ENCODE assay signal across 29 cellular contexts in the genomic region with DNA sequence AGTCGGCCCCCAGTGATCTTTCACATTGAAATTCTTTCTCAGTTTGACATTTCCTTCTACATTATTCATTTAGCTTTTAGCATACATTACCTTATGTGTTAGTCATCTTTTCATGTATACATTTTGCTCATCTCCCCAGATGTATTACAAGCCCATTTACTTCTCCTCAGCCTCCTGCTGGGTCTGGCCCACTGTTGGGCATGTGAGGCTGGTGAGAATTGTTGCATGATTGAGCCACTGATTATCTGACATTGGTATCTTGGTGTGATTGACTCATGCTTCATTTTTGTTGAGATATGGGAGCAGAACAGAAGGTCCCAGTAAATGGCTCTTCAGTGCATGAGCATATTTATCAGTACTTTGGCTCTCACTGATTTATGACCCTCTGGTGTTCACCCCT.
"Had no signal": no experiment of that assay in that cellular context is flagged by ENCODE, and none has a peak within 500 bp of the region (broad histone marks: within the 10 kb centered on the region; RNA-seq: fewer than 3 reads in every experiment).

No MANE protein-coding gene starts in this region.

- H3K9me3 Mint-ChIP-seq: activated CD4-positive, alpha-beta memory T cell treated with anti-CD3 and anti-CD28 coated beads for 36 hours had no signal

- H3K36me3 ChIP-seq: esophagus squamous epithelium, gastroesophageal sphincter, heart right ventricle had no signal

- DNase-seq: activated CD4-positive, alpha-beta memory T cell treated with anti-CD3 and anti-CD28 coated beads for 36 hours; activated CD4-positive, alpha-beta T cell treated with anti-CD3 and anti-CD28 coated beads for 36 hours; activated CD4-positive, alpha-beta T cell treated with anti-CD3 and anti-CD28 coated beads, Interleukin-2, amount 10 ng/mL, durations not matched to agents 24 days and 14 days; activated CD4-positive, CD25-positive, alpha-beta regulatory T cell; activated CD4-positive, CD25-positive, alpha-beta regulatory T cell treated with anti-CD3 and anti-CD28 coated beads, Interleukin-2, amount 50 U/mL, for 72 hours; activated CD8-positive, alpha-beta memory T cell treated with anti-CD3 and anti-CD28 coated beads, Interleukin-2, amount 10 ng/mL, durations not matched to agents 7 days and 5 days; activated CD8-positive, alpha-beta memory T cell treated with anti-CD3 and anti-CD28 coated beads, Interleukin-2, amount 50 U/mL, for 4 hours; activated CD8-positive, alpha-beta T cell treated with anti-CD3 and anti-CD28 coated beads, Interleukin-2, amount 10 ng/mL, durations not matched to agents 7 days and 5 days; activated gamma-delta T cell; activated naive CD4-positive, alpha-beta T cell; activated naive CD4-positive, alpha-beta T cell treated with anti-CD3 and anti-CD28 coated beads, Interleukin-2, amount 50 U/mL, for 16 hours; activated T-cell treated with anti-CD3 and anti-CD28 coated beads for 4 hours; activated T-cell treated with anti-CD3 and anti-CD28 coated beads, Interleukin-2, amount 50 U/mL, for 24 hours; activated T-cell treated with anti-CD3 and anti-CD28 coated beads, Interleukin-2, amount 50 U/mL, for 72 hours; amniotic stem cell; anterior cingulate cortex; body of pancreas; caudate nucleus; cortex of kidney; dermis blood vessel endothelial cell; effector CD4-positive, alpha-beta T cell; effector memory CD8-positive, alpha-beta T cell; esophagus squamous epithelium; foreskin melanocyte; heart right ventricle; T-helper 2 cell had no signal

- H3K27ac ChIP-seq: body of pancreas, epithelial cell of prostate, esophagus squamous epithelium, gastroesophageal sphincter, heart right ventricle had no signal

- H3K4me3 Mint-ChIP-seq: activated CD4-positive, alpha-beta memory T cell treated with anti-CD3 and anti-CD28 coated beads for 36 hours; activated CD4-positive, alpha-beta T cell treated with anti-CD3 and anti-CD28 coated beads for 36 hours; activated CD4-positive, alpha-beta T cell treated with anti-CD3 and anti-CD28 coated beads, Interleukin-2, amount 10 ng/mL, durations not matched to agents 24 days and 14 days; activated CD8-positive, alpha-beta memory T cell treated with anti-CD3 and anti-CD28 coated beads, Interleukin-2, amount 10 ng/mL, durations not matched to agents 7 days and 5 days; activated CD8-positive, alpha-beta T cell treated with anti-CD3 and anti-CD28 coated beads, Interleukin-2, amount 10 ng/mL, durations not matched to agents 7 days and 5 days; activated naive CD8-positive, alpha-beta T cell; activated T-cell treated with anti-CD3 and anti-CD28 coated beads, Interleukin-2, amount 50 U/mL, for 24 hours; activated T-cell treated with anti-CD3 and anti-CD28 coated beads, Interleukin-2, amount 50 U/mL, for 72 hours; effector memory CD8-positive, alpha-beta T cell had no signal

- H3K27me3 Mint-ChIP-seq: activated CD4-positive, alpha-beta memory T cell treated with anti-CD3 and anti-CD28 coated beads for 36 hours; activated CD4-positive, alpha-beta T cell treated with anti-CD3 and anti-CD28 coated beads for 36 hours; activated CD4-positive, alpha-beta T cell treated with anti-CD3 and anti-CD28 coated beads, Interleukin-2, amount 10 ng/mL, durations not matched to agents 24 days and 14 days; activated CD8-positive, alpha-beta memory T cell treated with anti-CD3 and anti-CD28 coated beads, Interleukin-2, amount 10 ng/mL, durations not matched to agents 7 days and 5 days; activated naive CD8-positive, alpha-beta T cell; activated T-cell treated with anti-CD3 and anti-CD28 coated beads, Interleukin-2, amount 50 U/mL, for 24 hours; effector memory CD8-positive, alpha-beta T cell had no signal

- H3K4me1 ChIP-seq: body of pancreas, esophagus squamous epithelium, gastroesophageal sphincter, heart right ventricle had no signal

- H3K9me3 ChIP-seq: body of pancreas, esophagus squamous epithelium, gastroesophageal sphincter, heart right ventricle had no signal

- H3K27me3 ChIP-seq: body of pancreas, esophagus squamous epithelium, gastroesophageal sphincter, heart right ventricle had no signal

- H3K4me1 Mint-ChIP-seq: activated CD4-positive, alpha-beta T cell treated with anti-CD3 and anti-CD28 coated beads for 36 hours; activated CD4-positive, alpha-beta T cell treated with anti-CD3 and anti-CD28 coated beads, Interleukin-2, amount 10 ng/mL, durations not matched to agents 24 days and 14 days; activated CD8-positive, alpha-beta memory T cell treated with anti-CD3 and anti-CD28 coated beads, Interleukin-2, amount 10 ng/mL, durations not matched to agents 7 days and 5 days had no signal

- H3K36me3 Mint-ChIP-seq: activated CD4-positive, alpha-beta memory T cell treated with anti-CD3 and anti-CD28 coated beads for 36 hours; activated CD8-positive, alpha-beta memory T cell treated with anti-CD3 and anti-CD28 coated beads, Interleukin-2, amount 10 ng/mL, durations not matched to agents 7 days and 5 days; activated naive CD8-positive, alpha-beta T cell had no signal

- H3K27ac Mint-ChIP-seq: activated CD4-positive, alpha-beta memory T cell treated with anti-CD3 and anti-CD28 coated beads for 36 hours; activated CD4-positive, alpha-beta T cell treated with anti-CD3 and anti-CD28 coated beads for 36 hours; activated CD4-positive, alpha-beta T cell treated with anti-CD3 and anti-CD28 coated beads, Interleukin-2, amount 10 ng/mL, durations not matched to agents 24 days and 14 days; activated CD8-positive, alpha-beta memory T cell treated with anti-CD3 and anti-CD28 coated beads, Interleukin-2, amount 10 ng/mL, durations not matched to agents 7 days and 5 days; activated CD8-positive, alpha-beta T cell treated with anti-CD3 and anti-CD28 coated beads, Interleukin-2, amount 10 ng/mL, durations not matched to agents 7 days and 5 days; activated naive CD8-positive, alpha-beta T cell; activated T-cell treated with anti-CD3 and anti-CD28 coated beads, Interleukin-2, amount 50 U/mL, for 24 hours; activated T-cell treated with anti-CD3 and anti-CD28 coated beads, Interleukin-2, amount 50 U/mL, for 72 hours; effector memory CD8-positive, alpha-beta T cell had no signal

- H3K4me3 ChIP-seq: body of pancreas, esophagus squamous epithelium, gastroesophageal sphincter, heart right ventricle had no signal
